ENCODE assay signal across 8 cellular contexts in genomic region chr11:102730944-102731343, GRCh38. TPM values are rescaled to one million over a fixed set of nuclear protein-coding genes. Genes with fewer than 3 reads are reported as not detected.
DNase-seq lines count a peak whose midpoint lies in the region; ATAC-seq, FAIRE-seq and TF ChIP-seq lines count a peak whose summit lies in the region.
"Not testable (repeated sequence)": the region's sequence is repeated elsewhere in the genome, so short reads cannot be mapped to it uniquely, and the experiment has no call there.
"Had no signal": no experiment of that assay in that cellular context is flagged by ENCODE, and none has a peak within 500 bp of the region (broad histone marks: within the 10 kb centered on the region; RNA-seq: fewer than 3 reads in every experiment).

No MANE protein-coding gene starts in this region.

- H3K4me3 Mint-ChIP-seq in astrocyte (ENCODE audit: unreplicated experiment) = not testable (repeated sequence)

- H3K4me2 ChIP-seq in astrocyte (ENCODE audit: low read length); endothelial cell of umbilical vein (ENCODE audit: insufficient read depth, low read length); HepG2 (ENCODE audit: low read depth, low read length): not testable (repeated sequence)

- not testable (repeated sequence) for H3K4me1 Mint-ChIP-seq in astrocyte (ENCODE audit: low read depth, unreplicated experiment)

- not testable (repeated sequence) for ATAC-seq in HepG2

- BruUV-seq in endothelial cell of umbilical vein (replicated peaks; lab: Mats Ljungman, UMichigan); HepG2 (replicated peaks; lab: Mats Ljungman, UMichigan): not testable (repeated sequence)

- WGBS in HepG2 (ENCODE audit: low lambda C conversion rate) = 19% methylated on average over 8 of the region's 8 CpGs
- WGBS in small intestine, 3 donors = 55 to 63% (median 61%) methylated on average over 8 of the region's 8 CpGs

- POLR2A ChIA-PET in endothelial cell of umbilical vein (lab: Charles Lee); HepG2 (lab: Yijun Ruan, JAX): not testable (repeated sequence)

- H3K36me3 ChIP-seq in astrocyte (ENCODE audit: insufficient read depth, low read length); endothelial cell of umbilical vein (ENCODE audit: control insufficient read depth in 2 of 2, extremely low read depth in 1 of 2, insufficient read depth in 2 of 2, low read length in 2 of 2); HepG2 (replicated peaks in 1 of 2; ENCODE audit: control insufficient read depth in 1 of 2, insufficient read depth in 2 of 2, low read length in 2 of 2); small intestine (ENCODE audit: control insufficient read depth in 2 of 2, insufficient read depth in 2 of 2, low read length in 2 of 2): not testable (repeated sequence)

- not testable (repeated sequence) for TF ChIP-seq EP300 in HepG2 (IDR thresholded peaks at IDR 0.05; ENCODE audit: low read depth in 2 of 2, low read length in 2 of 2); HepG2 (CRISPR knock-in tag; IDR thresholded peaks at IDR 0.05; ENCODE audit: borderline replicate concordance)

- H3K27me3 ChIP-seq in astrocyte (ENCODE audit: insufficient read depth, low read length); endothelial cell of umbilical vein (ENCODE audit: control insufficient read depth in 2 of 2, insufficient read depth in 2 of 2, low read length in 2 of 2); HepG2 (ENCODE audit: control insufficient read depth in 1 of 2, insufficient read depth in 2 of 2, low read length in 2 of 2); small intestine (ENCODE audit: control insufficient read depth in 2 of 2, insufficient read depth in 2 of 2, low read length in 2 of 2): not testable (repeated sequence)

- not testable (repeated sequence) for H2AFZ ChIP-seq in astrocyte (ENCODE audit: low read depth, low read length); endothelial cell of umbilical vein (ENCODE audit: low read depth, low read length); HepG2 (ENCODE audit: low read length)

- FAIRE-seq in GM12891 (lab: Jason Lieb, UNC) (peak; percentile 99), astrocyte (lab: Jason Lieb, UNC) (peak; percentile 87), HepG2 (lab: Jason Lieb, UNC) (peak; percentile 32), small intestine (lab: Jason Lieb, UNC) (peak; percentile 57)
- FAIRE-seq in endothelial cell of umbilical vein (lab: Jason Lieb, UNC) = not testable (repeated sequence)

- not testable (repeated sequence) for H3K9me1 ChIP-seq in endothelial cell of umbilical vein (replicated peaks; ENCODE audit: control insufficient read depth, extremely low read depth, insufficient read depth, low read length)

- not testable (repeated sequence) for H3K27me3 Mint-ChIP-seq in astrocyte (ENCODE audit: low read depth, unreplicated experiment)

- H3K4me1 ChIP-seq in astrocyte (ENCODE audit: insufficient read depth, low read length); HepG2 (ENCODE audit: insufficient read depth, low read length); small intestine (ENCODE audit: control insufficient read depth in 2 of 2, insufficient read depth in 1 of 2, low read depth in 1 of 2, low read length in 1 of 2): not testable (repeated sequence)
- peaks cover 35% of the 10 kb centered on the region for H3K4me1 ChIP-seq in endothelial cell of umbilical vein (ENCODE audit: control insufficient read depth, extremely low read depth, insufficient read depth, low read length)

- CTCF ChIA-PET in endothelial cell of umbilical vein (lab: Charles Lee) = interaction anchor here (1.5 kb wide), 2 partner anchors 50 to 65 kb away, joined by 3 to 6 read pairs; partner anchors contain the start of gene MMP10
- CTCF ChIA-PET in HepG2 (lab: Yijun Ruan, JAX; ENCODE audit: low intra/inter-chr PET ratio, low total read pairs) = not testable (repeated sequence)

- not testable (repeated sequence) for H3K9ac ChIP-seq in astrocyte (ENCODE audit: low read length); endothelial cell of umbilical vein (replicated peaks; ENCODE audit: extremely low read depth, insufficient read depth, low read length); HepG2 (ENCODE audit: insufficient read depth, low read depth, low read length)

- not testable (repeated sequence) for TF ChIP-seq POLR2A in GM12891 (IDR thresholded peaks at IDR 0.05; ENCODE audit: low read depth, low read length); endothelial cell of umbilical vein (IDR thresholded peaks at IDR 0.05; ENCODE audit: low read depth, low read length); HepG2 (IDR thresholded peaks at IDR 0.05; ENCODE audit: insufficient read depth in 1 of 2, low read depth in 2 of 2, low read length in 2 of 2)

- not testable (repeated sequence) for H3K27ac Mint-ChIP-seq in astrocyte (ENCODE audit: unreplicated experiment)

- intact Hi-C loops in endothelial cell of umbilical vein (cut with micrococcal nuclease) = loop anchor here (1.0 to 2.0 kb wide), 5 partner anchors 29 to 894 kb away; no protein-coding TSS in a partner anchor
- intact Hi-C loops in HepG2 (cut with micrococcal nuclease; ENCODE audit: unreplicated experiment) = loop anchor here (10.0 kb wide), 1 partner anchor 324 kb away; no protein-coding TSS in a partner anchor

- not testable (repeated sequence) for H3K79me2 ChIP-seq in astrocyte (ENCODE audit: insufficient read depth, low read length); endothelial cell of umbilical vein (ENCODE audit: control insufficient read depth, insufficient read depth, low read length); HepG2 (ENCODE audit: insufficient read depth, low read length)

- not testable (repeated sequence) for H4K20me1 ChIP-seq in astrocyte (ENCODE audit: insufficient read depth, low read length); endothelial cell of umbilical vein (replicated peaks; ENCODE audit: control insufficient read depth, extremely low read depth, insufficient read depth, low read length); HepG2 (ENCODE audit: insufficient read depth, low read length)

- dilution Hi-C loops in endothelial cell of umbilical vein (cut with MboI; ENCODE audit: extremely low pct_ligation_motif_present, low sequenced_read_pairs) = not testable (repeated sequence)

- not testable (repeated sequence) for TF ChIP-seq CTCF in astrocyte (IDR thresholded peaks at IDR 0.05; ENCODE audit: insufficient read depth, low read depth, low read length); endothelial cell of umbilical vein (IDR thresholded peaks at IDR 0.05; ENCODE audit: extremely low read depth in 1 of 2, insufficient read depth in 1 of 2, low read depth in 1 of 2, low read length in 2 of 2); HepG2 (CRISPR knock-in tag; IDR thresholded peaks at IDR 0.05)

- H3K9me3 ChIP-seq in astrocyte (ENCODE audit: insufficient read depth, low read depth, low read length); endothelial cell of umbilical vein (replicated peaks; ENCODE audit: control insufficient read depth, insufficient read depth, low read length); HepG2 (ENCODE audit: low read length); small intestine (ENCODE audit: control insufficient read depth, low read depth): not testable (repeated sequence)

- not testable (repeated sequence) for H3K27ac ChIP-seq in astrocyte (ENCODE audit: low read depth, low read length); HepG2 (ENCODE audit: extremely low read length, insufficient read depth, low read length)
- peak overlapping the region; percentile 97 for H3K27ac ChIP-seq in endothelial cell of umbilical vein (ENCODE audit: insufficient read depth, low read depth, low read length)
- peak overlapping the region in 1 of 2 donors; percentile 26 for H3K27ac ChIP-seq in small intestine (ENCODE audit: low read depth in 1 of 2, low read length in 1 of 2)

- not testable (repeated sequence) for H3K36me3 Mint-ChIP-seq in astrocyte (ENCODE audit: low read depth, unreplicated experiment)

- not testable (repeated sequence) for H3K9me3 Mint-ChIP-seq in astrocyte (ENCODE audit: unreplicated experiment)

- not testable (repeated sequence) for H3K4me3 ChIP-seq in astrocyte (ENCODE audit: insufficient read depth, low read depth, low read length); endothelial cell of umbilical vein (replicated peaks in 1 of 3; ENCODE audit: insufficient read depth in 1 of 3, low read depth in 1 of 3, low read length in 3 of 3); HepG2 (replicated peaks in 1 of 3; ENCODE audit: insufficient read depth in 1 of 3, low read depth in 2 of 3, low read length in 3 of 3); small intestine (ENCODE audit: low read depth in 1 of 2, low read length in 2 of 2)

- DNase-seq in GM12891 (ENCODE audit: insufficient read length, low spot score); astrocyte (ENCODE audit: low read depth); HepG2 (ENCODE audit: low spot score); small intestine: not testable (repeated sequence)
- DNase-seq in HuH-7 (ENCODE audit: low spot score) (peak; percentile 8), endothelial cell of umbilical vein (ENCODE audit: low read depth, low spot score) (peak; percentile 10)

- in situ Hi-C loops in HepG2 (cut with HindIII; ENCODE audit: extremely low pct_ligation_motif_present, low pct_unique_long_range_greater_than_20kb) = loop anchor here (25.0 kb wide), 1 partner anchor 206 kb away; no protein-coding TSS in a partner anchor

- TF ChIP-seq RAD21 in HepG2 (CRISPR knock-in tag; IDR thresholded peaks at IDR 0.05) = not testable (repeated sequence)

RNA-seq across cellular contexts. Expression of gene MMP8, which starts 6.2 kb away (rescaled TPM):
- not detected for polyA plus RNA-seq in GM12891 (2012; ENCODE audit: low read depth, missing spikeins)
- not detected in 2 replicates for total RNA-seq in astrocyte
- total RNA-seq in endothelial cell of umbilical vein = not detected in 2 replicates
- not detected in 2 replicates for polyA plus RNA-seq in endothelial cell of umbilical vein
- not detected in 2 replicates for polyA plus RNA-seq in endothelial cell of umbilical vein (2011; cell fraction: cytosol; rRNA removed)
- polyA plus RNA-seq in endothelial cell of umbilical vein (2011; cell fraction: nucleus; rRNA removed) = not detected in 2 replicates
- not detected in 2 replicates for polyA plus RNA-seq in endothelial cell of umbilical vein (2012)
- polyA minus RNA-seq in endothelial cell of umbilical vein = not detected in 2 replicates
- polyA minus RNA-seq in endothelial cell of umbilical vein (2011; cell fraction: cytosol; rRNA and poly(A)+ RNA removed) = not detected
- polyA minus RNA-seq in endothelial cell of umbilical vein (2011; cell fraction: nucleus; rRNA and poly(A)+ RNA removed) = not detected in 2 replicates
- total RNA-seq in HepG2 (2016; rRNA removed; fragmentation: Illumina TruSeq; extraction: Trizol) = not detected in 2 replicates
- not detected in 2 replicates for total RNA-seq in HepG2 (2016; cell fraction: cytosol; rRNA removed; fragmentation: Illumina TruSeq; extraction: Trizol; ENCODE audit: low read depth)
- total RNA-seq in HepG2 (2016; cell fraction: insoluble cytoplasmic fraction; rRNA removed; fragmentation: Illumina TruSeq; extraction: Trizol) = not detected in 2 replicates
- not detected in 2 replicates for total RNA-seq in HepG2 (2016; cell fraction: membrane; rRNA removed; fragmentation: Illumina TruSeq; extraction: Trizol)
- not detected in 2 replicates for total RNA-seq in HepG2 (2016; cell fraction: nucleus; rRNA removed; fragmentation: Illumina TruSeq; extraction: Trizol)
- polyA plus RNA-seq in HepG2 (2011; rRNA removed) = not detected in 2 replicates
- polyA plus RNA-seq in HepG2 (2011; cell fraction: cytosol; rRNA removed) = not detected in 2 replicates
- polyA plus RNA-seq in HepG2 (2011; cell fraction: nucleus; rRNA removed) = not detected in 2 replicates
- polyA plus RNA-seq in HepG2 (2012) = not detected in 2 replicates
- not detected in 2 replicates for polyA plus RNA-seq in HepG2 (2016; cell fraction: cytosol; fragmentation: Illumina TruSeq; extraction: Trizol; ENCODE audit: low read depth)
- not detected in 2 replicates for polyA plus RNA-seq in HepG2 (2016; cell fraction: insoluble cytoplasmic fraction; fragmentation: Illumina TruSeq; extraction: Trizol; ENCODE audit: low read depth)
- polyA plus RNA-seq in HepG2 (2016; cell fraction: membrane; fragmentation: Illumina TruSeq; extraction: Trizol; ENCODE audit: low read depth) = not detected in 2 replicates
- not detected in 2 replicates for polyA plus RNA-seq in HepG2 (2016; cell fraction: nucleus; fragmentation: Illumina TruSeq; extraction: Trizol; ENCODE audit: insufficient read depth, low read depth)
- polyA minus RNA-seq in HepG2 (2011; rRNA and poly(A)+ RNA removed; ENCODE audit: low replicate concordance) = not detected in 2 replicates
- polyA minus RNA-seq in HepG2 (2011; cell fraction: cytosol; rRNA and poly(A)+ RNA removed) = not detected in 2 replicates
- not detected in 2 replicates for polyA minus RNA-seq in HepG2 (2011; cell fraction: nucleus; rRNA and poly(A)+ RNA removed)
- polyA plus RNA-seq in small intestine = under 1 TPM in 2 of 3 donors, not detected in 1; 0.03 to 0.67 TPM
- total RNA-seq: CD4-positive, alpha-beta memory T cell had no signal
- polyA plus RNA-seq: CD4-positive, alpha-beta memory T cell had no signal

RNA-seq across cellular contexts. Expression of gene MMP27, which starts 25.4 kb away (rescaled TPM):
- not detected for polyA plus RNA-seq in GM12891 (2012; ENCODE audit: low read depth, missing spikeins)
- total RNA-seq in astrocyte = not detected in 2 replicates
- total RNA-seq in endothelial cell of umbilical vein = not detected in 2 replicates
- not detected in 2 replicates for polyA plus RNA-seq in endothelial cell of umbilical vein
- polyA plus RNA-seq in endothelial cell of umbilical vein (2011; cell fraction: cytosol; rRNA removed) = not detected in 2 replicates
- polyA plus RNA-seq in endothelial cell of umbilical vein (2011; cell fraction: nucleus; rRNA removed) = not detected in 2 replicates
- not detected in 2 replicates for polyA plus RNA-seq in endothelial cell of umbilical vein (2012)
- not detected in 2 replicates for polyA minus RNA-seq in endothelial cell of umbilical vein
- not detected for polyA minus RNA-seq in endothelial cell of umbilical vein (2011; cell fraction: cytosol; rRNA and poly(A)+ RNA removed)
- not detected in 2 replicates for polyA minus RNA-seq in endothelial cell of umbilical vein (2011; cell fraction: nucleus; rRNA and poly(A)+ RNA removed)
- not detected in 2 replicates for total RNA-seq in HepG2 (2016; rRNA removed; fragmentation: Illumina TruSeq; extraction: Trizol)
- not detected in 2 replicates for total RNA-seq in HepG2 (2016; cell fraction: cytosol; rRNA removed; fragmentation: Illumina TruSeq; extraction: Trizol; ENCODE audit: low read depth)
- total RNA-seq in HepG2 (2016; cell fraction: insoluble cytoplasmic fraction; rRNA removed; fragmentation: Illumina TruSeq; extraction: Trizol) = not detected in 2 replicates
- not detected in 2 replicates for total RNA-seq in HepG2 (2016; cell fraction: membrane; rRNA removed; fragmentation: Illumina TruSeq; extraction: Trizol)
- not detected in 2 replicates for total RNA-seq in HepG2 (2016; cell fraction: nucleus; rRNA removed; fragmentation: Illumina TruSeq; extraction: Trizol)
- not detected in 2 replicates for polyA plus RNA-seq in HepG2 (2011; rRNA removed)
- not detected in 2 replicates for polyA plus RNA-seq in HepG2 (2011; cell fraction: cytosol; rRNA removed)
- polyA plus RNA-seq in HepG2 (2011; cell fraction: nucleus; rRNA removed) = not detected in 2 replicates
- not detected in 2 replicates for polyA plus RNA-seq in HepG2 (2012)
- polyA plus RNA-seq in HepG2 (2016; cell fraction: cytosol; fragmentation: Illumina TruSeq; extraction: Trizol; ENCODE audit: low read depth) = not detected in 2 replicates
- not detected in 2 replicates for polyA plus RNA-seq in HepG2 (2016; cell fraction: insoluble cytoplasmic fraction; fragmentation: Illumina TruSeq; extraction: Trizol; ENCODE audit: low read depth)
- polyA plus RNA-seq in HepG2 (2016; cell fraction: membrane; fragmentation: Illumina TruSeq; extraction: Trizol; ENCODE audit: low read depth) = not detected in 2 replicates
- not detected in 2 replicates for polyA plus RNA-seq in HepG2 (2016; cell fraction: nucleus; fragmentation: Illumina TruSeq; extraction: Trizol; ENCODE audit: insufficient read depth, low read depth)
- not detected in 2 replicates for polyA minus RNA-seq in HepG2 (2011; rRNA and poly(A)+ RNA removed; ENCODE audit: low replicate concordance)
- not detected in 2 replicates for polyA minus RNA-seq in HepG2 (2011; cell fraction: cytosol; rRNA and poly(A)+ RNA removed)
- not detected in 2 replicates for polyA minus RNA-seq in HepG2 (2011; cell fraction: nucleus; rRNA and poly(A)+ RNA removed)
- under 1 TPM in 1 of 3 donors, not detected in 2; 0.06 TPM for polyA plus RNA-seq in small intestine
- total RNA-seq: CD4-positive, alpha-beta memory T cell; G401 had no signal
- polyA plus RNA-seq: CD4-positive, alpha-beta memory T cell had no signal

RNA-seq across cellular contexts. Expression of gene MMP10, which starts 49.5 kb away (rescaled TPM):
- not detected for polyA plus RNA-seq in GM12891 (2012; ENCODE audit: low read depth, missing spikeins)
- total RNA-seq in astrocyte (1.1 and 1.2 TPM in 2 replicates), endothelial cell of umbilical vein (15.0 and 22.8 TPM in 2 replicates), HepG2 (2016; rRNA removed; fragmentation: Illumina TruSeq; extraction: Trizol) (not detected in 2 replicates)
- polyA plus RNA-seq in endothelial cell of umbilical vein (3.8 and 4.3 TPM in 2 replicates), HepG2 (2011; rRNA removed) (0.03 and 0.18 TPM in 2 replicates), small intestine (1 to 10 TPM in 1 of 3 donors, not detected in 2; 4.9 TPM)
- polyA plus RNA-seq in endothelial cell of umbilical vein (2011; cell fraction: cytosol; rRNA removed) = 3.4 and 3.7 TPM in 2 replicates
- 3.3 and 4.0 TPM in 2 replicates for polyA plus RNA-seq in endothelial cell of umbilical vein (2011; cell fraction: nucleus; rRNA removed)
- 34.8 and 124 TPM in 2 replicates for polyA plus RNA-seq in endothelial cell of umbilical vein (2012)
- 4.8 and 5.9 TPM in 2 replicates for polyA minus RNA-seq in endothelial cell of umbilical vein
- not detected for polyA minus RNA-seq in endothelial cell of umbilical vein (2011; cell fraction: cytosol; rRNA and poly(A)+ RNA removed)
- 0.58 and 0.87 TPM in 2 replicates for polyA minus RNA-seq in endothelial cell of umbilical vein (2011; cell fraction: nucleus; rRNA and poly(A)+ RNA removed)
- not detected in 2 replicates for total RNA-seq in HepG2 (2016; cell fraction: cytosol; rRNA removed; fragmentation: Illumina TruSeq; extraction: Trizol; ENCODE audit: low read depth)
- total RNA-seq in HepG2 (2016; cell fraction: insoluble cytoplasmic fraction; rRNA removed; fragmentation: Illumina TruSeq; extraction: Trizol) = not detected in 2 replicates
- not detected in 2 replicates for total RNA-seq in HepG2 (2016; cell fraction: membrane; rRNA removed; fragmentation: Illumina TruSeq; extraction: Trizol)
- total RNA-seq in HepG2 (2016; cell fraction: nucleus; rRNA removed; fragmentation: Illumina TruSeq; extraction: Trizol) = not detected in 2 replicates
- 0.07 and 0.14 TPM in 2 replicates for polyA plus RNA-seq in HepG2 (2011; cell fraction: cytosol; rRNA removed)
- 0.07 TPM in 1 of 2 replicates, not detected in the other for polyA plus RNA-seq in HepG2 (2011; cell fraction: nucleus; rRNA removed)
- polyA plus RNA-seq in HepG2 (2012) = not detected in 2 replicates
- polyA plus RNA-seq in HepG2 (2016; cell fraction: cytosol; fragmentation: Illumina TruSeq; extraction: Trizol; ENCODE audit: low read depth) = not detected in 2 replicates
- polyA plus RNA-seq in HepG2 (2016; cell fraction: insoluble cytoplasmic fraction; fragmentation: Illumina TruSeq; extraction: Trizol; ENCODE audit: low read depth) = not detected in 2 replicates
- polyA plus RNA-seq in HepG2 (2016; cell fraction: membrane; fragmentation: Illumina TruSeq; extraction: Trizol; ENCODE audit: low read depth) = not detected in 2 replicates
- not detected in 2 replicates for polyA plus RNA-seq in HepG2 (2016; cell fraction: nucleus; fragmentation: Illumina TruSeq; extraction: Trizol; ENCODE audit: insufficient read depth, low read depth)
- not detected in 2 replicates for polyA minus RNA-seq in HepG2 (2011; rRNA and poly(A)+ RNA removed; ENCODE audit: low replicate concordance)
- polyA minus RNA-seq in HepG2 (2011; cell fraction: cytosol; rRNA and poly(A)+ RNA removed) = not detected in 2 replicates
- not detected in 2 replicates for polyA minus RNA-seq in HepG2 (2011; cell fraction: nucleus; rRNA and poly(A)+ RNA removed)
- total RNA-seq: CD4-positive, alpha-beta memory T cell had no signal
- polyA plus RNA-seq: CD4-positive, alpha-beta memory T cell had no signal
